Comparison of ENCODE assay signal across 8 cellular contexts in genomic region chr4:40205259-40206198, GRCh38. TPM values are rescaled to one million over a fixed set of nuclear protein-coding genes. Genes with fewer than 3 reads are reported as not detected.
DNase-seq lines count a peak whose midpoint lies in the region; ATAC-seq and TF ChIP-seq lines count a peak whose summit lies in the region.

No MANE protein-coding gene starts in this region.

- H3K9me3 Mint-ChIP-seq in activated naive CD4-positive, alpha-beta T cell treated with anti-CD3 and anti-CD28 coated beads, Interleukin-2, amount 10 ng/mL, durations not matched to agents 7 days and 5 days: no peaks in the 10 kb centered on the region
- H3K9me3 Mint-ChIP-seq in stimulated activated memory B cell treated with anti-CD40 and anti-IgM and Interleukin-4, amounts not matched to agents 10 μg/mL and 1 μg/mL and 100 μg/mL, for 72 hours: no peaks in the 10 kb centered on the region

- no peaks in the 10 kb centered on the region for H3K27me3 Mint-ChIP-seq in activated naive CD4-positive, alpha-beta T cell treated with anti-CD3 and anti-CD28 coated beads, Interleukin-2, amount 10 ng/mL, durations not matched to agents 7 days and 5 days
- H3K27me3 Mint-ChIP-seq in stimulated activated memory B cell treated with anti-CD40 and anti-IgM and Interleukin-4, amounts not matched to agents 10 μg/mL and 1 μg/mL and 100 μg/mL, for 72 hours: no peaks in the 10 kb centered on the region

- peak overlapping the region; percentile 96 for H3K27ac Mint-ChIP-seq in activated naive CD4-positive, alpha-beta T cell treated with anti-CD3 and anti-CD28 coated beads, Interleukin-2, amount 10 ng/mL, durations not matched to agents 7 days and 5 days
- peak overlapping the region; percentile 96 for H3K27ac Mint-ChIP-seq in stimulated activated memory B cell treated with anti-CD40 and anti-IgM and Interleukin-4, amounts not matched to agents 10 μg/mL and 1 μg/mL and 100 μg/mL, for 72 hours

- DNase-seq in GM10248 (ENCODE audit: extremely low spot score): peak; percentile 51
- DNase-seq in activated naive CD4-positive, alpha-beta T cell treated with anti-CD3 and anti-CD28 coated beads, Interleukin-2, amount 10 ng/mL, durations not matched to agents 7 days and 5 days: peak; percentile 52
- no peak for DNase-seq in NCI-H1417 (lab: John Stamatoyannopoulos, UW)
- DNase-seq in aorta: no peak
- DNase-seq in coronary artery (ENCODE audit: low spot score): no peak

- H3K27me3 ChIP-seq in aorta (ENCODE audit: control insufficient read depth in 1 of 2, insufficient read depth in 2 of 2, low read length in 1 of 2): no peaks in the 10 kb centered on the region

- POLR2A ChIA-PET in GM10248 (lab: Yijun Ruan, JAX): interaction anchor here (0.8 to 1.8 kb wide), 4 partner anchors 8 to 19 kb away, joined by 3 to 5 read pairs (median 3); no protein-coding TSS in a partner anchor

- H3K27ac ChIP-seq in aorta (ENCODE audit: low read depth in 1 of 2, low read length in 2 of 2) (no peak overlapping the region), coronary artery (no peak overlapping the region)

- H3K4me1 ChIP-seq in aorta (ENCODE audit: control insufficient read depth in 1 of 2, insufficient read depth in 2 of 2, low read length in 2 of 2): no peaks in the 10 kb centered on the region

- no peak for TF ChIP-seq CTCF in GM10248 (IDR thresholded peaks at IDR 0.05; ENCODE audit: control extremely low read depth, extremely low read depth, low read depth, missing control alignments)
- no peak for TF ChIP-seq CTCF in coronary artery (IDR thresholded peaks at IDR 0.05)

- peaks cover 69% of the 10 kb centered on the region for H3K4me1 Mint-ChIP-seq in activated naive CD4-positive, alpha-beta T cell treated with anti-CD3 and anti-CD28 coated beads, Interleukin-2, amount 10 ng/mL, durations not matched to agents 7 days and 5 days
- H3K4me1 Mint-ChIP-seq in stimulated activated memory B cell treated with anti-CD40 and anti-IgM and Interleukin-4, amounts not matched to agents 10 μg/mL and 1 μg/mL and 100 μg/mL, for 72 hours: peaks cover 80% of the 10 kb centered on the region

- peak overlapping the region; percentile 93 for H3K4me3 Mint-ChIP-seq in activated naive CD4-positive, alpha-beta T cell treated with anti-CD3 and anti-CD28 coated beads, Interleukin-2, amount 10 ng/mL, durations not matched to agents 7 days and 5 days
- peak overlapping the region; percentile 74 for H3K4me3 Mint-ChIP-seq in stimulated activated memory B cell treated with anti-CD40 and anti-IgM and Interleukin-4, amounts not matched to agents 10 μg/mL and 1 μg/mL and 100 μg/mL, for 72 hours

- peaks cover 78% of the 10 kb centered on the region for H3K36me3 Mint-ChIP-seq in activated naive CD4-positive, alpha-beta T cell treated with anti-CD3 and anti-CD28 coated beads, Interleukin-2, amount 10 ng/mL, durations not matched to agents 7 days and 5 days
- peaks cover 36% of the 10 kb centered on the region for H3K36me3 Mint-ChIP-seq in stimulated activated memory B cell treated with anti-CD40 and anti-IgM and Interleukin-4, amounts not matched to agents 10 μg/mL and 1 μg/mL and 100 μg/mL, for 72 hours

- ATAC-seq in GM21381 (IDR thresholded peaks at IDR 0.05; ENCODE audit: unreplicated experiment) (peak; percentile 61), HG03571 (IDR thresholded peaks at IDR 0.05; ENCODE audit: unreplicated experiment) (peak; percentile 54), aorta (ENCODE audit: low FRiP score) (no peak)
- peak; percentile 88 for ATAC-seq in stimulated activated memory B cell treated with anti-CD40 and anti-IgM and Interleukin-4, amounts not matched to agents 10 μg/mL and 1 μg/mL and 100 μg/mL, for 72 hours

- H3K4me3 ChIP-seq in aorta (ENCODE audit: low read length in 2 of 2) (no peak overlapping the region), coronary artery (no peak overlapping the region)

- CTCF ChIA-PET in GM10248 (lab: Yijun Ruan, JAX): interaction anchor here (0.7 to 3.8 kb wide), 18 partner anchors 9 to 120 kb away, joined by 3 to 14 read pairs (median 4); partner anchors contain the start of gene RHOH
- CTCF ChIA-PET in activated naive CD4-positive, alpha-beta T cell treated with anti-CD3 and anti-CD28 coated beads, Interleukin-2, amount 10 ng/mL, durations not matched to agents 7 days and 5 days (lab: Charles Lee): interaction anchor here (0.8 to 2.6 kb wide), 14 partner anchors 9 to 120 kb away, joined by 3 to 13 read pairs (median 5); partner anchors contain the start of gene RHOH

- 64 to 69% methylated on average over 6 of the region's 6 CpGs for WGBS in aorta, 2 donors

- intact Hi-C loops in aorta (cut with DNase I): no loop called here

- no peaks in the 10 kb centered on the region for H3K36me3 ChIP-seq in aorta (ENCODE audit: control insufficient read depth in 1 of 2, insufficient read depth in 2 of 2, low read length in 1 of 2)

- H3K9me3 ChIP-seq in aorta (ENCODE audit: control insufficient read depth, low read length): no peaks in the 10 kb centered on the region

RNA-seq across cellular contexts. Expression of gene RHOH, which starts 8.7 kb away (rescaled TPM):
- 1 to 10 TPM; 3.3 to 4.1 TPM for total RNA-seq in aorta
- polyA plus RNA-seq in aorta: 1 to 10 TPM in 1 of 2 donors, under 1 TPM in 1; 0.74 to 3.3 TPM

Comparison
In these comparisons a context has a peak if more than half of its experiments do, and no peak if none do; other contexts are left out.
1. DNase-seq: peak in GM10248 (single experiment) and activated naive CD4-positive, alpha-beta T cell treated with anti-CD3 and anti-CD28 coated beads, Interleukin-2, amount 10 ng/mL, durations not matched to agents 7 days and 5 days (single experiment); none in NCI-H1417 (0 of 3), aorta (0 of 2) and coronary artery (single experiment).